22 cellular contexts compared by ENCODE assay signal in the genomic region with DNA sequence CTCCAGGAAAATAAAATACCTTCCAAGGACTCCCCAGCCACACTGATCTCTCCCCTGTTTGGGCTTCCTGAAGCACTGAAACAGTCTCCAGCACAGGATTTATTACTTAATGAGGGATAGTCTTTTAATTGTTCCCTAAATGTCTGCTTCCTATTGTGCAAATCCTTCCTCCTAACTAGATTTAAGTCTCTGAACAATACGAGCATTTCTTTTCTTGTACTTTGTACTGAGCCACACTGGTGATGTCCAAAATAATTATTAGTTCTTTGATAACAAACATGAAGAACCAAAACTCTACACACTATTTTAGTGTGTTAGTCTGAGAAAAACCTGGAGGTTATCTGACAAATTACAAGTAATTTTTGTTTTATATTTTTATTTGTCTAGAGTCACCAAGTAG. TPM values are rescaled to one million over a fixed set of nuclear protein-coding genes. Genes with fewer than 3 reads are reported as not detected.
DNase-seq lines count a peak whose midpoint lies in the region; TF ChIP-seq lines count a peak whose summit lies in the region.
"Had no signal": no experiment of that assay in that cellular context is flagged by ENCODE, and none has a peak within 500 bp of the region (broad histone marks: within the 10 kb centered on the region; RNA-seq: fewer than 3 reads in every experiment).

No MANE protein-coding gene starts in this region.

- no peaks in the 10 kb centered on the region for H3K27me3 Mint-ChIP-seq in progenitor cell of endocrine pancreas

- H3K4me1 ChIP-seq in A673 (ENCODE audit: insufficient read depth, low read length, poor library complexity, severe bottlenecking) (peaks cover 33% of the 10 kb centered on the region), Loucy (ENCODE audit: insufficient read depth, low read length, poor library complexity, severe bottlenecking) (peaks cover 50% of the 10 kb centered on the region), liver (ENCODE audit: control insufficient read depth in 4 of 4, insufficient read depth in 4 of 4, low read length in 3 of 4) (peaks cover 13 to 68% (median 32%) of the 10 kb centered on the region in 4 donors)

- no peaks in the 10 kb centered on the region for H3K9me2 ChIP-seq in Loucy (replicated peaks; ENCODE audit: low read depth, low read length)

- peaks cover 5% of the 10 kb centered on the region for H3K9me3 Mint-ChIP-seq in progenitor cell of endocrine pancreas (ENCODE audit: low read depth)
- H3K9me3 Mint-ChIP-seq: CD4-positive, alpha-beta T cell had no signal

- H3K9ac ChIP-seq in Loucy (ENCODE audit: low read depth, low read length, poor library complexity, severe bottlenecking) (no peak overlapping the region), liver (ENCODE audit: low read depth in 1 of 2, low read length in 2 of 2) (no peak overlapping the region)
- H3K9ac ChIP-seq: BLaER1 treated with 17β-estradiol and CSF1 and Interleukin-3, amounts not matched to agents 10 nM and 100 nM had no signal

- H3K4me3 ChIP-seq in A673 (ENCODE audit: low read depth, low read length, poor library complexity, severe bottlenecking) = no peak overlapping the region
- H3K4me3 ChIP-seq in Loucy (ENCODE audit: low read length, poor library complexity, severe bottlenecking) = peak overlapping the region; percentile 41
- H3K4me3 ChIP-seq in liver (ENCODE audit: low read depth in 1 of 3, low read length in 3 of 3) = no peak overlapping the region
- H3K4me3 ChIP-seq: BLaER1 treated with 17β-estradiol and CSF1 and Interleukin-3, amounts not matched to agents 10 nM and 100 nM; K562; MG63; Peyer's patch; SK-N-MC had no signal

- H3K4me1 Mint-ChIP-seq in progenitor cell of endocrine pancreas (ENCODE audit: low read depth) = peaks cover 38% of the 10 kb centered on the region

- BruUV-seq in A673 (replicated peaks; lab: Mats Ljungman, UMichigan) = no TSS peak

- POLR2A ChIA-PET in A673 (lab: Charles Lee; ENCODE audit: low non-redundant PET) = no interaction called here

- intact Hi-C loops in A673 (cut with micrococcal nuclease; ENCODE audit: unreplicated experiment) = no loop called here

- H3K4me2 ChIP-seq in Loucy (ENCODE audit: low read depth, low read length, poor library complexity, severe bottlenecking) = peak overlapping the region; percentile 92
- H3K4me2 ChIP-seq: BLaER1 treated with 17β-estradiol and CSF1 and Interleukin-3, amounts not matched to agents 10 nM and 100 nM had no signal

- H2AFZ ChIP-seq in Loucy (ENCODE audit: low read length) = no peak overlapping the region

- H3K27me3 ChIP-seq in A673 (replicated peaks; ENCODE audit: insufficient read depth, low read depth, low read length, poor library complexity) (no peaks in the 10 kb centered on the region), Loucy (ENCODE audit: insufficient read depth, low read length, poor library complexity, severe bottlenecking) (no peaks in the 10 kb centered on the region), liver (ENCODE audit: control insufficient read depth in 4 of 4, insufficient read depth in 4 of 4, low read length in 3 of 4) (no peaks in the 10 kb centered on the region)
- H3K27me3 ChIP-seq: BLaER1 treated with 17β-estradiol and CSF1 and Interleukin-3, amounts not matched to agents 10 nM and 100 nM; MG63; Peyer's patch had no signal

- H4K20me1 ChIP-seq in Loucy (ENCODE audit: insufficient read depth, low read length, poor library complexity, severe bottlenecking) = peaks cover 43% of the 10 kb centered on the region

- TF ChIP-seq CTCF in A673 (conservative IDR thresholded peaks at IDR 0.05; ENCODE audit: low read depth, low read length) (no peak), Loucy (conservative IDR thresholded peaks at IDR 0.05; ENCODE audit: low read length) (no peak), liver (IDR thresholded peaks at IDR 0.05; ENCODE audit: low read depth, low read length, missing input control) (no peak), progenitor cell of endocrine pancreas (IDR thresholded peaks at IDR 0.05; ENCODE audit: unreplicated experiment) (no peak)

- peak overlapping the region; percentile 18 for H3K27ac Mint-ChIP-seq in progenitor cell of endocrine pancreas
- H3K27ac Mint-ChIP-seq: CD4-positive, alpha-beta T cell had no signal

- peaks cover 21% of the 10 kb centered on the region for H3K36me3 Mint-ChIP-seq in progenitor cell of endocrine pancreas (ENCODE audit: insufficient read depth)

- CTCF ChIA-PET in A673 (lab: Charles Lee) = no interaction called here

- H3K4me3 Mint-ChIP-seq in progenitor cell of endocrine pancreas (ENCODE audit: low read depth) = no peak overlapping the region
- H3K4me3 Mint-ChIP-seq: CD4-positive, alpha-beta T cell had no signal

- DNase-seq in A673 (ENCODE audit: low spot score) = peak; percentile 49
- no peak for DNase-seq in progenitor cell of endocrine pancreas (ENCODE audit: low spot score, unreplicated experiment)
- no peak for DNase-seq in islet precursor cell
- DNase-seq in RKO (ENCODE audit: low spot score) = no peak
- no peak for DNase-seq in NCI-H524 treated with DMSO at 0.1 percent for 48 hours (lab: John Stamatoyannopoulos, UW)
- DNase-seq: AML-193; CD4-positive, alpha-beta T cell; DMS53; Kasumi-1; MG63; NCI-H1105 treated with DMSO at 0.1 percent for 48 hours; NCI-H2029; NCI-H446; NCI-H526 treated with DMSO at 0.1 percent for 48 hours; OCI-M1; Peyer's patch; SIG-M5 had no signal

- no peaks in the 10 kb centered on the region for H3K9me3 ChIP-seq in A673 (ENCODE audit: low read depth, low read length, poor library complexity, severe bottlenecking)
- no peaks in the 10 kb centered on the region for H3K9me3 ChIP-seq in Loucy (ENCODE audit: insufficient read depth, low read depth, low read length)
- H3K9me3 ChIP-seq in liver (ENCODE audit: control insufficient read depth in 4 of 4, low read length in 3 of 4) = no peaks in the 10 kb centered on the region
- H3K9me3 ChIP-seq: MG63, Peyer's patch had no signal

- TF ChIP-seq RAD21 in liver (IDR thresholded peaks at IDR 0.05) = peak in 1 of 2 donors; percentile 17

- WGBS in liver = 19% methylated on average over 1 of the region's 1 CpG

- H3K27ac ChIP-seq in A673 (ENCODE audit: low read depth, low read length, poor library complexity, severe bottlenecking) = no peak overlapping the region
- peak overlapping the region in 1 of 2 donors; percentile 26 for H3K27ac ChIP-seq in liver (ENCODE audit: low read depth in 1 of 2, low read length in 2 of 2)
- H3K27ac ChIP-seq: BLaER1 treated with 17β-estradiol and CSF1 and Interleukin-3, amounts not matched to agents 10 nM and 100 nM; Peyer's patch; SK-N-MC had no signal

- no peaks in the 10 kb centered on the region for H3F3A ChIP-seq in Loucy (ENCODE audit: low read depth)

- H3K36me3 ChIP-seq in A673 (ENCODE audit: insufficient read depth, low read length, poor library complexity, severe bottlenecking) (no peaks in the 10 kb centered on the region), Loucy (ENCODE audit: insufficient read depth, low read length) (no peaks in the 10 kb centered on the region), liver (ENCODE audit: control insufficient read depth in 4 of 4, insufficient read depth in 3 of 4, low read depth in 1 of 4, low read length in 3 of 4) (peaks cover 0 to 4% (median 0%) of the 10 kb centered on the region in 4 donors)
- H3K36me3 ChIP-seq: MG63, Peyer's patch had no signal

- peaks cover 88% of the 10 kb centered on the region for H3K79me2 ChIP-seq in Loucy (ENCODE audit: insufficient read depth, low read length)

TF ChIP-seq in liver, 16 proteins besides CTCF, POLR2A, EP300 and RAD21:
- TF ChIP-seq TAF1 (conservative IDR thresholded peaks at IDR 0.05) (no peak), HNF4G (IDR thresholded peaks at IDR 0.05) (peak; percentile 15), YY1 (IDR thresholded peaks at IDR 0.05) (peak; percentile 24), HNF4A (conservative IDR thresholded peaks at IDR 0.05) (peak; percentile 73 to 76), MAX (IDR thresholded peaks at IDR 0.05) (no peak), SP1 (IDR thresholded peaks at IDR 0.05) (peak; percentile 49)

RNA-seq across cellular contexts. Expression of gene ADGRA3, which starts 5.1 kb away (rescaled TPM):
- 57.5 and 59.6 TPM in 2 replicates for total RNA-seq in A673 (2021)
- 100 to 1,000 TPM in 1 of 2 donors, 10 to 100 TPM in 1; 15.2 to 239 TPM for total RNA-seq in liver
- polyA plus RNA-seq in liver = 10 to 100 TPM; 26.7 to 38.5 TPM
- total RNA-seq in progenitor cell of endocrine pancreas = 127 and 145 TPM in 2 replicates
